ENCODE assay signal across 8 cellular contexts in genomic region chr1:70220517-70221240, GRCh38. TPM values are rescaled to one million over a fixed set of nuclear protein-coding genes. Genes with fewer than 3 reads are reported as not detected.
DNase-seq lines count a peak whose midpoint lies in the region; ATAC-seq, FAIRE-seq and TF ChIP-seq lines count a peak whose summit lies in the region.

No MANE protein-coding gene starts in this region.

- no peak for FAIRE-seq in frontal cortex (lab: Jason Lieb, UNC)

- H3K27me3 ChIP-seq in heart left ventricle (no peaks in the 10 kb centered on the region), lung (ENCODE audit: control insufficient read depth, insufficient read depth) (no peaks in the 10 kb centered on the region)

- TF ChIP-seq CTCF in heart left ventricle (IDR thresholded peaks at IDR 0.05) = no peak
- TF ChIP-seq CTCF in lung (IDR thresholded peaks at IDR 0.05; ENCODE audit: control extremely low read depth, extremely low read depth) = no peak

- no peak for ATAC-seq in heart left ventricle
- ATAC-seq in Right ventricle myocardium inferior = no peak
- ATAC-seq in HG03342 (IDR thresholded peaks at IDR 0.05; ENCODE audit: unreplicated experiment) = peak; percentile 6
- no peak for ATAC-seq in lung (ENCODE audit: insufficient read depth, low FRiP score)

- peaks cover 0 to 51% (median 41%) of the 10 kb centered on the region in 12 donors for H3K4me1 ChIP-seq in heart left ventricle
- H3K4me1 ChIP-seq in lung (ENCODE audit: control insufficient read depth in 2 of 2, insufficient read depth in 2 of 2, low read length in 2 of 2) = peaks cover 3 to 22% of the 10 kb centered on the region in 2 donors

- peaks cover 0 to 46% (median 37%) of the 10 kb centered on the region in 9 donors for H3K36me3 ChIP-seq in heart left ventricle
- peaks cover 2 to 15% of the 10 kb centered on the region in 2 donors for H3K36me3 ChIP-seq in lung (ENCODE audit: control insufficient read depth in 2 of 2, insufficient read depth in 2 of 2, low read length in 2 of 2)

- peak overlapping the region; percentile 78 to 98 (median 94) for H3K27ac ChIP-seq in heart left ventricle
- peak overlapping the region; percentile 92 for H3K27ac ChIP-seq in angular gyrus (ENCODE audit: low read depth, low read length)
- no peak overlapping the region for H3K27ac ChIP-seq in lung (ENCODE audit: low read depth in 1 of 2, low read length in 1 of 2)

- WGBS in heart left ventricle, 4 donors = 48 to 52% (median 50%) methylated on average over 17 of the region's 17 CpGs
- 53 to 55% methylated on average over 17 of the region's 17 CpGs for WGBS in lung, 2 donors

- DNase-seq in heart left ventricle = no peak
- DNase-seq in Right ventricle myocardium inferior (ENCODE audit: missing footprints) = no peak
- no peak for DNase-seq in lung (ENCODE audit: low spot score)
- DNase-seq in SHP77 treated with DMSO at 0.1 percent for 48 hours (lab: John Stamatoyannopoulos, UW) = no peak
- DNase-seq in DMS79 treated with DMSO at 0.1 percent for 48 hours (lab: John Stamatoyannopoulos, UW) = no peak
- no peak for DNase-seq in frontal cortex (ENCODE audit: low spot score in 2 of 2)

- no peak for TF ChIP-seq POLR2A in heart left ventricle (IDR thresholded peaks at IDR 0.05)

- H3K9me3 ChIP-seq in heart left ventricle = no peaks in the 10 kb centered on the region
- H3K9me3 ChIP-seq in lung (ENCODE audit: control insufficient read depth in 2 of 2, insufficient read depth in 1 of 2, low read length in 1 of 2) = no peaks in the 10 kb centered on the region

- intact Hi-C loops in heart left ventricle (cut with DNase I) = loop anchor here in 6 of 10 donors (1.0 to 10.0 kb wide), 5 partner anchors 15 to 194 kb away; partner anchors contain the start of genes ANKRD13C (in 5 of the 6), CTH (in 3 of the 6) and LRRC40 (in 2 of the 6)
- intact Hi-C loops in Right ventricle myocardium inferior (cut with DNase I) = loop anchor here (2.0 kb wide), 2 partner anchors 16 to 134 kb away; partner anchors contain the start of genes ANKRD13C and LRRC40

- peak overlapping the region; percentile 65 to 92 (median 83) for H3K4me3 ChIP-seq in heart left ventricle
- peak overlapping the region; percentile 63 for H3K4me3 ChIP-seq in lung

RNA-seq across cellular contexts. Expression of gene SRSF11, which starts 0.5 kb away (rescaled TPM):
- total RNA-seq in heart left ventricle (10 to 100 TPM; 27.9 to 73.2 (median 53.6) TPM), Right ventricle myocardium inferior (49.4 TPM), lung (100 to 1,000 TPM in 1 of 2 donors, 10 to 100 TPM in 1; 96.4 to 331 TPM), frontal cortex (124 TPM)
- polyA plus RNA-seq in heart left ventricle (10 to 100 TPM; 46.3 to 57.0 TPM), lung (100 to 1,000 TPM in 1 of 2 donors, 10 to 100 TPM in 1; 76.9 to 178 TPM)

RNA-seq across cellular contexts. Expression of gene LRRC40, which starts 15.3 kb away (rescaled TPM):
- total RNA-seq in heart left ventricle = 10 to 100 TPM in 7 of 9 donors, 1 to 10 TPM in 2; 8.4 to 13.0 (median 11.2) TPM
- polyA plus RNA-seq in heart left ventricle = 10 to 100 TPM in 1 of 2 donors, 1 to 10 TPM in 1; 6.7 to 10.6 TPM
- 10.5 TPM for total RNA-seq in Right ventricle myocardium inferior
- 10 to 100 TPM in 1 of 2 donors, 1 to 10 TPM in 1; 9.7 to 24.6 TPM for total RNA-seq in lung
- 10 to 100 TPM in 1 of 2 donors, 1 to 10 TPM in 1; 7.5 to 11.6 TPM for polyA plus RNA-seq in lung
- 99.9 TPM for total RNA-seq in frontal cortex

Comparison
In these comparisons a context has a peak if more than half of its experiments do, and no peak if none do; other contexts are left out.
1. H3K27ac ChIP-seq: peak in heart left ventricle (12 of 12) and angular gyrus (single experiment); none in lung (0 of 2).